In the genomic region with DNA sequence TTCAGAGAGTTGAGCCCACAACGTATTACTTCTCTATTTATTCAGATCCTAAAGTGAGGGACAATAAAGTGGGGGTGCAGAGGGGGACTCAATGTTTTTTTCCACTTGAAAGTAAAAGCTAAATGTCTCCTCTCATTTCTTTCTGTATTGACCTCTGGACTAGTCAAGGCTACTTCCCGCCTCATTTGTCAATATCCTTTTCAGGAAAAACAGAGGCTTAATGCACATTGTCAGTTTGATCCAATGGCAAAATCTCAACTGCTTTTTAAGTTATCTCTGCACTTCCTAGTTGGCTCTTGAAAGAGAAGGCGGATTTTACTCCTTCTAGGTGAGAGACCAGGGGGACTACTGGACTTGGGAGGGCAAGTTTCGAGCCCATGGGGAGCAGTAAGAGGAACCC, we compare ENCODE assay signal across 15 cellular contexts. TPM values are rescaled to one million over a fixed set of nuclear protein-coding genes. Genes with fewer than 3 reads are reported as not detected.
DNase-seq lines count a peak whose midpoint lies in the region; FAIRE-seq and TF ChIP-seq lines count a peak whose summit lies in the region.
"Had no signal": no experiment of that assay in that cellular context is flagged by ENCODE, and none has a peak within 500 bp of the region (broad histone marks: within the 10 kb centered on the region; RNA-seq: fewer than 3 reads in every experiment).

No MANE protein-coding gene starts in this region.

- CTCF ChIA-PET in CD8-positive, alpha-beta memory T cell (lab: Charles Lee) = no interaction called here

- peak overlapping the region; percentile 26 for H3K27ac Mint-ChIP-seq in activated CD4-positive, alpha-beta T cell treated with anti-CD3 and anti-CD28 coated beads, Interleukin-2, amount 10 ng/mL, durations not matched to agents 24 days and 14 days
- H3K27ac Mint-ChIP-seq in CD8-positive, alpha-beta memory T cell = no peak overlapping the region
- H3K27ac Mint-ChIP-seq: activated CD4-positive, alpha-beta memory T cell treated with anti-CD3 and anti-CD28 coated beads, Interleukin-2, amount 10 ng/mL, durations not matched to agents 7 days and 5 days; activated naive CD8-positive, alpha-beta T cell treated with anti-CD3 and anti-CD28 coated beads, Interleukin-2, amount 50 U/mL, for 24 hours; activated T-cell treated with anti-CD3 and anti-CD28 coated beads, Interleukin-2, amount 50 U/mL, for 72 hours; GM23338 had no signal

- peaks cover 42 to 47% of the 10 kb centered on the region in 2 donors for H3K4me1 ChIP-seq in duodenal mucosa (ENCODE audit: control insufficient read depth in 1 of 2, insufficient read depth in 2 of 2, low read length in 2 of 2)
- H3K4me1 ChIP-seq in muscle layer of duodenum (ENCODE audit: control insufficient read depth in 1 of 2, insufficient read depth in 2 of 2, low read length in 2 of 2) = peaks cover 12 to 16% of the 10 kb centered on the region in 2 donors
- peaks cover 35 to 56% (median 36%) of the 10 kb centered on the region in 4 donors for H3K4me1 ChIP-seq in transverse colon
- peaks cover 22% of the 10 kb centered on the region for H3K4me1 ChIP-seq in CD8-positive, alpha-beta memory T cell (ENCODE audit: insufficient read depth, low read length)

- H3K36me3 Mint-ChIP-seq in activated CD4-positive, alpha-beta T cell treated with anti-CD3 and anti-CD28 coated beads, Interleukin-2, amount 10 ng/mL, durations not matched to agents 24 days and 14 days (ENCODE audit: low read depth) = peaks cover 7% of the 10 kb centered on the region
- peaks cover 0 to 11% (median 10%) of the 10 kb centered on the region in 3 donors for H3K36me3 Mint-ChIP-seq in CD8-positive, alpha-beta memory T cell

- TF ChIP-seq EP300 in transverse colon (IDR thresholded peaks at IDR 0.05; ENCODE audit: low read depth) = no peak

- no peak for DNase-seq in activated CD4-positive, alpha-beta T cell treated with anti-CD3 and anti-CD28 coated beads, Interleukin-2, amount 10 ng/mL, durations not matched to agents 24 days and 14 days
- no peak for DNase-seq in activated CD4-positive, alpha-beta T cell treated with anti-CD3 and anti-CD28 coated beads, Interleukin-2, amount 50 U/mL, for 4 hours
- DNase-seq in transverse colon (peak; percentile 6), RCC 7860 (ENCODE audit: low spot score) (no peak), coronary artery (ENCODE audit: low spot score) (no peak)
- no peak for DNase-seq in CD8-positive, alpha-beta memory T cell
- DNase-seq: activated CD4-positive, alpha-beta memory T cell treated with anti-CD3 and anti-CD28 coated beads, Interleukin-2, amount 10 ng/mL, durations not matched to agents 7 days and 5 days; activated naive CD8-positive, alpha-beta T cell treated with anti-CD3 and anti-CD28 coated beads, Interleukin-2, amount 50 U/mL, for 24 hours; activated T-cell treated with anti-CD3 and anti-CD28 coated beads, Interleukin-2, amount 50 U/mL, for 72 hours; foreskin melanocyte; NCI-H1694 had no signal

- TF ChIP-seq POLR2A in transverse colon (IDR thresholded peaks at IDR 0.05) = no peak

- H3K4me3 Mint-ChIP-seq in activated CD4-positive, alpha-beta T cell treated with anti-CD3 and anti-CD28 coated beads, Interleukin-2, amount 10 ng/mL, durations not matched to agents 24 days and 14 days = no peak overlapping the region
- H3K4me3 Mint-ChIP-seq in CD8-positive, alpha-beta memory T cell = peak overlapping the region in 1 of 7 donors; percentile 1
- H3K4me3 Mint-ChIP-seq: activated CD4-positive, alpha-beta memory T cell treated with anti-CD3 and anti-CD28 coated beads, Interleukin-2, amount 10 ng/mL, durations not matched to agents 7 days and 5 days; activated naive CD8-positive, alpha-beta T cell treated with anti-CD3 and anti-CD28 coated beads, Interleukin-2, amount 50 U/mL, for 24 hours; activated T-cell treated with anti-CD3 and anti-CD28 coated beads, Interleukin-2, amount 50 U/mL, for 72 hours; GM23338 had no signal

- in situ Hi-C loops in transverse colon (cut with MboI; ENCODE audit: low pct_ligation_motif_present in 1 of 4, low pct_unique_long_range_greater_than_20kb in 1 of 4, low sequenced_read_pairs in 3 of 4) = loop anchor here in 1 of 4 donors (10.0 kb wide), 1 partner anchor 53 kb away; the partner anchor contains the start of gene HIPK2

- intact Hi-C loops in activated CD4-positive, alpha-beta T cell treated with anti-CD3 and anti-CD28 coated beads, Interleukin-2, amount 10 ng/mL, durations not matched to agents 24 days and 14 days (cut with micrococcal nuclease) = no loop called here
- intact Hi-C loops in transverse colon (cut with DNase I; ENCODE audit: low total_unique reads) = no loop called here

- no peaks in the 10 kb centered on the region for H3K9me3 Mint-ChIP-seq in activated CD4-positive, alpha-beta T cell treated with anti-CD3 and anti-CD28 coated beads, Interleukin-2, amount 10 ng/mL, durations not matched to agents 24 days and 14 days
- no peaks in the 10 kb centered on the region for H3K9me3 Mint-ChIP-seq in CD8-positive, alpha-beta memory T cell
- H3K9me3 Mint-ChIP-seq: activated CD4-positive, alpha-beta memory T cell treated with anti-CD3 and anti-CD28 coated beads, Interleukin-2, amount 10 ng/mL, durations not matched to agents 7 days and 5 days; activated naive CD8-positive, alpha-beta T cell treated with anti-CD3 and anti-CD28 coated beads, Interleukin-2, amount 50 U/mL, for 24 hours; activated T-cell treated with anti-CD3 and anti-CD28 coated beads, Interleukin-2, amount 50 U/mL, for 72 hours; GM23338 had no signal

- TF ChIP-seq CTCF in transverse colon (IDR thresholded peaks at IDR 0.05) = no peak
- TF ChIP-seq CTCF in coronary artery (IDR thresholded peaks at IDR 0.05) = no peak

- H3K27ac ChIP-seq in duodenal mucosa (ENCODE audit: low read depth, low read length) = peak overlapping the region; percentile 41
- H3K27ac ChIP-seq in muscle layer of duodenum (ENCODE audit: low read length) = peak overlapping the region; percentile 6
- peak overlapping the region; percentile 64 to 78 (median 70) for H3K27ac ChIP-seq in transverse colon
- H3K27ac ChIP-seq in CD8-positive, alpha-beta memory T cell (ENCODE audit: low read depth, low read length) = no peak overlapping the region
- peak overlapping the region in 1 of 2 donors; percentile 44 for H3K27ac ChIP-seq in coronary artery

- H3K27me3 ChIP-seq in duodenal mucosa (ENCODE audit: control insufficient read depth in 1 of 2, insufficient read depth in 2 of 2, low read length in 2 of 2) (no peaks in the 10 kb centered on the region), muscle layer of duodenum (ENCODE audit: low read depth, low read length) (no peaks in the 10 kb centered on the region), transverse colon (no peaks in the 10 kb centered on the region)
- no peaks in the 10 kb centered on the region for H3K27me3 ChIP-seq in CD8-positive, alpha-beta memory T cell (ENCODE audit: insufficient read depth, low read length, poor library complexity, severe bottlenecking)

- POLR2A ChIA-PET in CD8-positive, alpha-beta memory T cell (lab: Charles Lee) = no interaction called here

- H3K36me3 ChIP-seq in duodenal mucosa (ENCODE audit: control insufficient read depth in 1 of 2, insufficient read depth in 2 of 2, low read length in 2 of 2) = peaks cover 5 to 8% of the 10 kb centered on the region in 2 donors
- H3K36me3 ChIP-seq in muscle layer of duodenum (ENCODE audit: control insufficient read depth in 1 of 2, insufficient read depth in 2 of 2, low read length in 2 of 2) = peaks cover 4 to 7% of the 10 kb centered on the region in 2 donors
- peaks cover 0 to 3% (median under 1%) of the 10 kb centered on the region in 4 donors for H3K36me3 ChIP-seq in transverse colon
- H3K36me3 ChIP-seq in CD8-positive, alpha-beta memory T cell (ENCODE audit: insufficient read depth, low read length) = no peaks in the 10 kb centered on the region

- WGBS in transverse colon (ENCODE audit: low coverage in 1 of 2), 2 donors = 37 to 54% methylated on average over 2 to 4 of the region's 4 CpGs

- H3K4me3 ChIP-seq in duodenal mucosa (ENCODE audit: low read depth in 1 of 2, low read length in 2 of 2) (peak overlapping the region in 1 of 2 donors; percentile 13), muscle layer of duodenum (ENCODE audit: low read depth in 1 of 2, low read length in 2 of 2) (no peak overlapping the region), transverse colon (no peak overlapping the region), coronary artery (no peak overlapping the region)
- no peak overlapping the region for H3K4me3 ChIP-seq in CD8-positive, alpha-beta memory T cell (ENCODE audit: low read length)
- H3K4me3 ChIP-seq: GM12878, GM23338 had no signal

- H3K9ac ChIP-seq in duodenal mucosa (ENCODE audit: low read depth in 1 of 2, low read length in 2 of 2) = peak overlapping the region in 1 of 2 donors; percentile 13

- H3K27me3 Mint-ChIP-seq in activated CD4-positive, alpha-beta T cell treated with anti-CD3 and anti-CD28 coated beads, Interleukin-2, amount 10 ng/mL, durations not matched to agents 24 days and 14 days = no peaks in the 10 kb centered on the region
- no peaks in the 10 kb centered on the region for H3K27me3 Mint-ChIP-seq in CD8-positive, alpha-beta memory T cell
- H3K27me3 Mint-ChIP-seq: activated CD4-positive, alpha-beta memory T cell treated with anti-CD3 and anti-CD28 coated beads, Interleukin-2, amount 10 ng/mL, durations not matched to agents 7 days and 5 days; activated naive CD8-positive, alpha-beta T cell treated with anti-CD3 and anti-CD28 coated beads, Interleukin-2, amount 50 U/mL, for 24 hours had no signal

- H3K4me1 Mint-ChIP-seq in activated CD4-positive, alpha-beta T cell treated with anti-CD3 and anti-CD28 coated beads, Interleukin-2, amount 10 ng/mL, durations not matched to agents 24 days and 14 days = peaks cover 8% of the 10 kb centered on the region
- peaks cover 5 to 14% (median 12%) of the 10 kb centered on the region in 3 donors for H3K4me1 Mint-ChIP-seq in CD8-positive, alpha-beta memory T cell

- FAIRE-seq in RCC 7860 (lab: Jason Lieb, UNC) = no peak
- FAIRE-seq: GM12878 had no signal

- H3K9me3 ChIP-seq in duodenal mucosa (ENCODE audit: control insufficient read depth in 1 of 2, low read length in 2 of 2) (no peaks in the 10 kb centered on the region), muscle layer of duodenum (ENCODE audit: control insufficient read depth in 1 of 2, low read length in 2 of 2) (no peaks in the 10 kb centered on the region), transverse colon (no peaks in the 10 kb centered on the region)
- no peaks in the 10 kb centered on the region for H3K9me3 ChIP-seq in CD8-positive, alpha-beta memory T cell (ENCODE audit: low read length)

RNA-seq across cellular contexts. Expression of gene HIPK2, which starts 56.4 kb away (rescaled TPM):
- total RNA-seq in activated CD4-positive, alpha-beta T cell treated with anti-CD3 and anti-CD28 coated beads, Interleukin-2, amount 10 ng/mL, durations not matched to agents 24 days and 14 days = 23.9 and 26.1 TPM in 2 replicates
- 10 to 100 TPM; 27.3 to 40.3 (median 33.6) TPM for total RNA-seq in transverse colon
- 10 to 100 TPM; 21.2 to 22.7 TPM for total RNA-seq in CD8-positive, alpha-beta memory T cell
- 1.7 TPM for polyA plus RNA-seq in CD8-positive, alpha-beta memory T cell
